8 cellular contexts compared by ENCODE assay signal in genomic region chr5:173573126-173573960, GRCh38.
A peak's percentile ranks its signal among the peaks of the same experiment; 100 is the strongest.
DNase-seq lines count a peak whose midpoint lies in the region; ATAC-seq and TF ChIP-seq lines count a peak whose summit lies in the region.

No MANE protein-coding gene starts in this region.

- peak; percentile 93 for TF ChIP-seq CTCF in cardiac fibroblast (IDR thresholded peaks at IDR 0.05; ENCODE audit: low read depth, low read length)

- ATAC-seq in HG02588 (IDR thresholded peaks at IDR 0.05; ENCODE audit: unreplicated experiment), result no peak

- no peak overlapping the region for H3K4me3 ChIP-seq in cardiac fibroblast (replicated peaks in 1 of 2; ENCODE audit: low read depth in 2 of 2, low read length in 2 of 2)

- DNase-seq in EH (ENCODE audit: low read depth) (peak; percentile 71), GOT3 (lab: John Stamatoyannopoulos, UW) (peak; percentile 73), NCI-H1694 treated with DMSO at 0.1 percent for 48 hours (lab: John Stamatoyannopoulos, UW) (peak; percentile 5), cardiac fibroblast (ENCODE audit: low read depth in 2 of 2) (peak; percentile 73), kidney tubule cell (ENCODE audit: low spot score) (peak; percentile 63)
- DNase-seq in activated CD4-positive, CD25-positive, alpha-beta regulatory T cell (lab: John Stamatoyannopoulos, UW), result peak; percentile 39 to 46 (median 40)
- DNase-seq in stimulated activated CD4-positive, alpha-beta T cell treated with anti-CD3 and anti-CD28 coated beads, Interleukin-1b, Interleukin-23, amount 100 ng/mL, for 4 hours (ENCODE audit: low read depth in 2 of 2), result peak; percentile 50 to 56

Comparison
In these comparisons a context has a peak if more than half of its experiments do, and no peak if none do; other contexts are left out.
1. DNase-seq: peak in every context shown above with its lines; median percentile 73 in GOT3; 73 in cardiac fibroblast; 71 in EH; 63 in kidney tubule cell; 53 in stimulated activated CD4-positive, alpha-beta T cell treated with anti-CD3 and anti-CD28 coated beads, Interleukin-1b, Interleukin-23, amount 100 ng/mL, for 4 hours; 40 in activated CD4-positive, CD25-positive, alpha-beta regulatory T cell; 5 in NCI-H1694 treated with DMSO at 0.1 percent for 48 hours.